12 cellular contexts compared by ENCODE assay signal in the genomic region with DNA sequence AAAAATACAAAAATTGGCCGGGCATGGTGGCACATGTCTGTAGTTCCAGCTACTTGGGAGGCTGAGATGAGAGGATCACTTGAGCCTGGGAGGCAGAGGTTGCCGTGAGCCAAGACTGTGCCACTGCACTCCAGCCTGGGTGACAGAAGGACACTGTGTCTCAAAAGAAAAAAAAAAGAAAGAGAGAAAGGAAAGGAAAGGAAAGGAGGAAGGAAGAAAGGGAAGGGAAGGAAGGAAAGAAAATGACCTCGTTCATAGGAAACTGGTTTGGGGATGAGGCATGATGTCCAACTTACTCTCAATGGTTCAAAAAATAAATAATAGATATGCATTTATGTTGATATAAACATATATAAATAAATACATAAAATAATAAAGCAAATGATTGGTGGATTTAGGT. TPM values are rescaled to one million over a fixed set of nuclear protein-coding genes. Genes with fewer than 3 reads are reported as not detected.
A peak's percentile ranks its signal among the peaks of the same experiment; 100 is the strongest.
DNase-seq lines count a peak whose midpoint lies in the region; ATAC-seq and TF ChIP-seq lines count a peak whose summit lies in the region.
"Had no signal": no experiment of that assay in that cellular context is flagged by ENCODE, and none has a peak within 500 bp of the region (broad histone marks: within the 10 kb centered on the region; RNA-seq: fewer than 3 reads in every experiment).

No MANE protein-coding gene starts in this region.

- H2AFZ ChIP-seq in trophoblast cell (ENCODE audit: insufficient read depth, low read length, poor library complexity): no peak overlapping the region

- no peaks in the 10 kb centered on the region for H3K9me3 Mint-ChIP-seq in activated CD8-positive, alpha-beta memory T cell treated with anti-CD3 and anti-CD28 coated beads, Interleukin-2, amount 10 ng/mL, durations not matched to agents 7 days and 5 days (ENCODE audit: low read depth)
- H3K9me3 Mint-ChIP-seq: CD4-positive, alpha-beta memory T cell had no signal

- H3K27ac Mint-ChIP-seq in activated CD8-positive, alpha-beta memory T cell treated with anti-CD3 and anti-CD28 coated beads, Interleukin-2, amount 10 ng/mL, durations not matched to agents 7 days and 5 days: peak overlapping the region; percentile 63
- H3K27ac Mint-ChIP-seq: CD4-positive, alpha-beta memory T cell had no signal

- WGBS in trophoblast cell (ENCODE audit: extremely low coverage, insufficient coverage, insufficient read length): no CpG with 5 or more reads among the region's 3 CpGs

- H3K27me3 Mint-ChIP-seq in activated CD8-positive, alpha-beta memory T cell treated with anti-CD3 and anti-CD28 coated beads, Interleukin-2, amount 10 ng/mL, durations not matched to agents 7 days and 5 days: peaks cover 34% of the 10 kb centered on the region

- no peaks in the 10 kb centered on the region for H3K79me2 ChIP-seq in trophoblast cell (ENCODE audit: control insufficient read depth, insufficient read depth, low read length, poor library complexity)

- DNase-seq in activated CD8-positive, alpha-beta memory T cell treated with anti-CD3 and anti-CD28 coated beads, Interleukin-2, amount 10 ng/mL, durations not matched to agents 7 days and 5 days: no peak
- no peak for DNase-seq in activated CD8-positive, alpha-beta memory T cell treated with anti-CD3 and anti-CD28 coated beads for 24 hours
- DNase-seq in trophoblast cell: no peak
- DNase-seq in KG1 (lab: John Stamatoyannopoulos, UW): no peak
- DNase-seq: 8988T; CD4-positive, alpha-beta memory T cell; DMS79 had no signal

- no peaks in the 10 kb centered on the region for H3K9me3 ChIP-seq in trophoblast cell (ENCODE audit: insufficient read depth, low read depth, low read length)

- no peak overlapping the region for H2AK5ac ChIP-seq in trophoblast cell (ENCODE audit: low read length)

- no peak overlapping the region for H3K4me3 ChIP-seq in trophoblast cell (ENCODE audit: low read depth, low read length)
- H3K4me3 ChIP-seq: GM12878 had no signal

- no peak overlapping the region for H3K9ac ChIP-seq in trophoblast cell (ENCODE audit: low read length)

- peaks cover 0 to 3% of the 10 kb centered on the region in 2 experiments for H3K4me1 ChIP-seq in trophoblast cell (ENCODE audit: control insufficient read depth in 1 of 2, insufficient read depth in 2 of 2, low read length in 2 of 2)

- no peak overlapping the region for H2BK120ac ChIP-seq in trophoblast cell (ENCODE audit: insufficient read depth, low read length, poor library complexity)

- no peaks in the 10 kb centered on the region for H3K27me3 ChIP-seq in trophoblast cell (ENCODE audit: insufficient read depth, low read length)

- H3K4me1 Mint-ChIP-seq in activated CD8-positive, alpha-beta memory T cell treated with anti-CD3 and anti-CD28 coated beads, Interleukin-2, amount 10 ng/mL, durations not matched to agents 7 days and 5 days: peaks cover 37% of the 10 kb centered on the region

- no peak overlapping the region for H3K14ac ChIP-seq in trophoblast cell (ENCODE audit: low read length)

- H3K79me1 ChIP-seq in trophoblast cell (ENCODE audit: low read length): peaks cover 2% of the 10 kb centered on the region

- no peak overlapping the region for H3K4ac ChIP-seq in trophoblast cell (ENCODE audit: low read depth, low read length)

- H3K36me3 ChIP-seq in trophoblast cell (ENCODE audit: control insufficient read depth in 1 of 2, insufficient read depth in 2 of 2, low read length in 2 of 2): no peaks in the 10 kb centered on the region

- H3K18ac ChIP-seq in trophoblast cell (ENCODE audit: low read length): no peak overlapping the region

- no peak for ATAC-seq in activated CD8-positive, alpha-beta memory T cell treated with anti-CD3 and anti-CD28 coated beads, Interleukin-2, amount 10 ng/mL, durations not matched to agents 7 days and 5 days
- no peak for ATAC-seq in GM19351 (IDR thresholded peaks at IDR 0.05; ENCODE audit: unreplicated experiment)
- ATAC-seq in GM18858 (IDR thresholded peaks at IDR 0.05; ENCODE audit: unreplicated experiment): no peak

- no peak overlapping the region for H4K12ac ChIP-seq in trophoblast cell (ENCODE audit: low read depth, low read length)

- peak overlapping the region; percentile 32; the same call in 1 of the 2 replicates for H3K27ac ChIP-seq in VCaP
- H3K27ac ChIP-seq in trophoblast cell (ENCODE audit: low read depth, low read length): no peak overlapping the region
- H3K27ac ChIP-seq: C4-2B had no signal

- no peak overlapping the region for H2BK5ac ChIP-seq in trophoblast cell (ENCODE audit: low read depth, low read length, poor library complexity)

- H3K4me2 ChIP-seq in trophoblast cell (ENCODE audit: low read length): no peak overlapping the region

- no peak for TF ChIP-seq CTCF in VCaP (conservative IDR thresholded peaks at IDR 0.05)

- H4K91ac ChIP-seq in trophoblast cell (ENCODE audit: low read depth, low read length): no peak overlapping the region

- CTCF ChIA-PET in activated CD8-positive, alpha-beta memory T cell treated with anti-CD3 and anti-CD28 coated beads, Interleukin-2, amount 10 ng/mL, durations not matched to agents 7 days and 5 days (lab: Charles Lee): interaction anchor here (1.7 to 4.3 kb wide), 3 partner anchors 33 to 78 kb away, joined by 11 to 49 read pairs (median 13); no protein-coding TSS in a partner anchor

- no peak overlapping the region for H3K23ac ChIP-seq in trophoblast cell (ENCODE audit: low read length)

- H4K8ac ChIP-seq in trophoblast cell (ENCODE audit: low read depth, low read length): no peak overlapping the region

- H3K36me3 Mint-ChIP-seq in activated CD8-positive, alpha-beta memory T cell treated with anti-CD3 and anti-CD28 coated beads, Interleukin-2, amount 10 ng/mL, durations not matched to agents 7 days and 5 days: no peaks in the 10 kb centered on the region
- H3K36me3 Mint-ChIP-seq: CD4-positive, alpha-beta memory T cell had no signal

- H2BK12ac ChIP-seq in trophoblast cell (ENCODE audit: low read length): peak overlapping the region; percentile 41

- H3K4me3 Mint-ChIP-seq in activated CD8-positive, alpha-beta memory T cell treated with anti-CD3 and anti-CD28 coated beads, Interleukin-2, amount 10 ng/mL, durations not matched to agents 7 days and 5 days: no peak overlapping the region
- H3K4me3 Mint-ChIP-seq: CD4-positive, alpha-beta memory T cell had no signal

RNA-seq across cellular contexts. Expression of gene BFSP1, which starts 6.8 kb away (rescaled TPM):
- 1 to 10 TPM; 1.7 to 3.2 TPM for total RNA-seq in activated CD8-positive, alpha-beta memory T cell treated with anti-CD3 and anti-CD28 coated beads, Interleukin-2, amount 10 ng/mL, durations not matched to agents 7 days and 5 days
- 2.2 and 2.7 TPM in 2 replicates for polyA plus RNA-seq in trophoblast cell (2013)

RNA-seq across cellular contexts. Expression of gene DSTN, which starts 31.9 kb away (rescaled TPM):
- 10 to 100 TPM; 55.8 to 78.3 TPM for total RNA-seq in activated CD8-positive, alpha-beta memory T cell treated with anti-CD3 and anti-CD28 coated beads, Interleukin-2, amount 10 ng/mL, durations not matched to agents 7 days and 5 days
- 565 and 566 TPM in 2 replicates for polyA plus RNA-seq in trophoblast cell (2013)
